23 cellular contexts compared by ENCODE assay signal in the genomic region with DNA sequence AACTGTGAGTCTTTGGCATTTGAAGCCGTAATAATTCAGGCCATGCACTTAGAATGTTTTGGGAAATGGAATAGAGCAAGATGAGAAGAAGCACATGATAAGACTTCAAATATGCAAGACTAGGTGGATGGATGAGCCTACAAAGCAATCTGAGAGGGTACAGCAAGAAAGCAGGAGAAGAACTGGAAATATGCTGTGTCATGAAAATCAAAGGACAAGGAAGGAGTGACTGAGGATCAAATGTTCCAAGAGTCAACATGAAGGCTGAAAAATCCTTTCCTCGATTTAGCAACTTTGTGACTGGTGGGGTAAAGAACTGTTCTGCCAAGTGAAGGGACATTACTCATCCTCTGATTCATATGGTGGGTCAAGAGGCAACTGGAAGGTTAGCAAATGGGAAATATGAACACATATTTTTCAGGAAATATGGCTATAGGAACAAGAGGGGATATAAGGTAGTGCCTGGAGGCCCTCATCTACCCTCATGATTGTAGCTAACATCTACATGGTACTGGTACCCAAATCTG.
DNase-seq lines count a peak whose midpoint lies in the region; ATAC-seq, FAIRE-seq and TF ChIP-seq lines count a peak whose summit lies in the region.
"Had no signal": no experiment of that assay in that cellular context is flagged by ENCODE, and none has a peak within 500 bp of the region (broad histone marks: within the 10 kb centered on the region; RNA-seq: fewer than 3 reads in every experiment).

No MANE protein-coding gene starts in this region.

- in situ Hi-C loops in brain microvascular endothelial cell (cut with HindIII; ENCODE audit: low pct_ligation_motif_present, low sequenced_read_pairs): no loop called here

- H3K4me1 ChIP-seq in A549: no peaks in the 10 kb centered on the region
- H3K4me1 ChIP-seq: Caco-2 had no signal

- H3K27ac ChIP-seq in A549: no peak overlapping the region
- no peak overlapping the region for H3K27ac ChIP-seq in brain microvascular endothelial cell
- H3K27ac ChIP-seq: C4-2B, HL-60 had no signal

- no peak for ATAC-seq in A549
- ATAC-seq: GM23338 had no signal

- H3K9me3 ChIP-seq in A549: 0 out of 3 replicates have a peak, but pooled peaks cover 2% of the 10 kb centered on the region
- H3K9me3 ChIP-seq: Caco-2 had no signal

- whole genome bisulfite sequencing in A549 (ENCODE audit: missing lambda C conversion rate): 4% methylated on average over 2 of the region's 2 CpGs

- POLR2A ChIA-PET in A549 (lab: Yijun Ruan, JAX): no interaction called here

- no peak for TF ChIP-seq CTCF in A549 (IDR thresholded peaks at IDR 0.05)
- no peak for TF ChIP-seq CTCF in brain microvascular endothelial cell (IDR thresholded peaks at IDR 0.05; ENCODE audit: low read depth, low read length, missing control alignments)
- TF ChIP-seq CTCF in fibroblast of pulmonary artery (IDR thresholded peaks at IDR 0.05; ENCODE audit: low read length, missing control alignments): no peak

- CTCF ChIA-PET in A549 (lab: Yijun Ruan, JAX): no interaction called here

- no peak for TF ChIP-seq POLR2A in A549 (IDR thresholded peaks at IDR 0.05; ENCODE audit: low read length)

- no peak for DNase-seq in A549 (ENCODE audit: low read depth in 1 of 2, low spot score in 1 of 2)
- peak; percentile 7 for DNase-seq in EL
- peak; percentile 25 for DNase-seq in brain microvascular endothelial cell
- peak; percentile 11 for DNase-seq in fibroblast of pulmonary artery (ENCODE audit: low read depth)
- DNase-seq in AG20443 (ENCODE audit: low spot score): no peak
- no peak for DNase-seq in RKO (ENCODE audit: low spot score)
- no peak for DNase-seq in NCI-H146 treated with DMSO at 0.1 percent for 48 hours (lab: John Stamatoyannopoulos, UW; ENCODE audit: unreplicated experiment)
- DNase-seq: ACHN; AML-193; Caco-2; CD4-positive, alpha-beta T cell; DMS153; DMS79; HCEC 1CT; HFFc6; KG1 had no signal

- no peaks in the 10 kb centered on the region for H3K36me3 ChIP-seq in brain microvascular endothelial cell (replicated peaks)

- H3K27me3 ChIP-seq in brain microvascular endothelial cell (replicated peaks): no peaks in the 10 kb centered on the region

- H3K4me3 ChIP-seq in A549 (no peak overlapping the region), brain microvascular endothelial cell (ENCODE audit: low read depth, low read length) (no peak overlapping the region), fibroblast of pulmonary artery (replicated peaks; ENCODE audit: low read depth, low read length) (no peak overlapping the region)
- H3K4me3 ChIP-seq: GM23338 had no signal

- TF ChIP-seq RAD21 in A549 (conservative IDR thresholded peaks at IDR 0.05 in 1 of 2, IDR thresholded peaks at IDR 0.05 in 1 of 2): no peak

- no peak for TF ChIP-seq EP300 in A549 (IDR thresholded peaks at IDR 0.05)

- no peak for FAIRE-seq in A549 (lab: Jason Lieb, UNC)
- FAIRE-seq: D721Med, G401.6, GM12891, H54 had no signal

- no peak overlapping the region for H3K4me2 ChIP-seq in A549
- H3K4me2 ChIP-seq: GM23338 had no signal

TF ChIP-seq in A549, 52 proteins besides CTCF, POLR2A, EP300 and RAD21:
- TF ChIP-seq, protein P1, sequence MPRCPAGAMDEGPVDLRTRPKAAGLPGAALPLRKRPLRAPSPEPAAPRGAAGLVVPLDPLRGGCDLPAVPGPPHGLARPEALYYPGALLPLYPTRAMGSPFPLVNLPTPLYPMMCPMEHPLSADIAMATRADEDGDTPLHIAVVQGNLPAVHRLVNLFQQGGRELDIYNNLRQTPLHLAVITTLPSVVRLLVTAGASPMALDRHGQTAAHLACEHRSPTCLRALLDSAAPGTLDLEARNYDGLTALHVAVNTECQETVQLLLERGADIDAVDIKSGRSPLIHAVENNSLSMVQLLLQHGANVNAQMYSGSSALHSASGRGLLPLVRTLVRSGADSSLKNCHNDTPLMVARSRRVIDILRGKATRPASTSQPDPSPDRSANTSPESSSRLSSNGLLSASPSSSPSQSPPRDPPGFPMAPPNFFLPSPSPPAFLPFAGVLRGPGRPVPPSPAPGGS (IDR thresholded peaks at IDR 0.05): no peak
- no peak for TF ChIP-seq JUNB (IDR thresholded peaks at IDR 0.05)
- TF ChIP-seq CHD2 (IDR thresholded peaks at IDR 0.05; ENCODE audit: low read length, partially characterized antibody): no peak
- TF ChIP-seq HDAC2 (IDR thresholded peaks at IDR 0.05): no peak
- no peak for TF ChIP-seq SREBF2 (IDR thresholded peaks at IDR 0.05)
- TF ChIP-seq, protein P2, sequence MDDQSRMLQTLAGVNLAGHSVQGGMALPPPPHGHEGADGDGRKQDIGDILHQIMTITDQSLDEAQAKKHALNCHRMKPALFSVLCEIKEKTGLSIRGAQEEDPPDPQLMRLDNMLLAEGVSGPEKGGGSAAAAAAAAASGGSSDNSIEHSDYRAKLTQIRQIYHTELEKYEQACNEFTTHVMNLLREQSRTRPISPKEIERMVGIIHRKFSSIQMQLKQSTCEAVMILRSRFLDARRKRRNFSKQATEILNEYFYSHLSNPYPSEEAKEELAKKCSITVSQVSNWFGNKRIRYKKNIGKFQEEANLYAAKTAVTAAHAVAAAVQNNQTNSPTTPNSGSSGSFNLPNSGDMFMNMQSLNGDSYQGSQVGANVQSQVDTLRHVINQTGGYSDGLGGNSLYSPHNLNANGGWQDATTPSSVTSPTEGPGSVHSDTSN (IDR thresholded peaks at IDR 0.05): no peak
- TF ChIP-seq, protein P3, sequence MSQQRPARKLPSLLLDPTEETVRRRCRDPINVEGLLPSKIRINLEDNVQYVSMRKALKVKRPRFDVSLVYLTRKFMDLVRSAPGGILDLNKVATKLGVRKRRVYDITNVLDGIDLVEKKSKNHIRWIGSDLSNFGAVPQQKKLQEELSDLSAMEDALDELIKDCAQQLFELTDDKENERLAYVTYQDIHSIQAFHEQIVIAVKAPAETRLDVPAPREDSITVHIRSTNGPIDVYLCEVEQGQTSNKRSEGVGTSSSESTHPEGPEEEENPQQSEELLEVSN (IDR thresholded peaks at IDR 0.05; ENCODE audit: borderline replicate concordance, low read depth): no peak
- no peak for TF ChIP-seq MAZ (IDR thresholded peaks at IDR 0.05; ENCODE audit: borderline replicate concordance, low read depth, low read length)
- TF ChIP-seq, protein P4, sequence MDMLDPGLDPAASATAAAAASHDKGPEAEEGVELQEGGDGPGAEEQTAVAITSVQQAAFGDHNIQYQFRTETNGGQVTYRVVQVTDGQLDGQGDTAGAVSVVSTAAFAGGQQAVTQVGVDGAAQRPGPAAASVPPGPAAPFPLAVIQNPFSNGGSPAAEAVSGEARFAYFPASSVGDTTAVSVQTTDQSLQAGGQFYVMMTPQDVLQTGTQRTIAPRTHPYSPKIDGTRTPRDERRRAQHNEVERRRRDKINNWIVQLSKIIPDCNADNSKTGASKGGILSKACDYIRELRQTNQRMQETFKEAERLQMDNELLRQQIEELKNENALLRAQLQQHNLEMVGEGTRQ (IDR thresholded peaks at IDR 0.05): no peak
- no peak for TF ChIP-seq GATA3 (IDR thresholded peaks at IDR 0.05; ENCODE audit: borderline replicate concordance)
- peak; percentile 90 for TF ChIP-seq MAFK (IDR thresholded peaks at IDR 0.05; ENCODE audit: partially characterized antibody)
- TF ChIP-seq ZC3H11A (IDR thresholded peaks at IDR 0.05): no peak
- no peak for TF ChIP-seq CBX2 (IDR thresholded peaks at IDR 0.05; ENCODE audit: borderline replicate concordance, low read depth)
- TF ChIP-seq NFE2L2 (conservative IDR thresholded peaks at IDR 0.05; ENCODE audit: low read length): peak; percentile 55; the same call in 1 of the 2 replicates
- TF ChIP-seq HEYL (CRISPR knock-in tag; IDR thresholded peaks at IDR 0.05): no peak
- no peak for TF ChIP-seq FOSL2 (IDR thresholded peaks at IDR 0.05)
- TF ChIP-seq FOSL2 (CRISPR knock-in tag; IDR thresholded peaks at IDR 0.05): no peak
- TF ChIP-seq CHD4 (IDR thresholded peaks at IDR 0.05; ENCODE audit: borderline replicate concordance): no peak

Comparison
In these comparisons a context has a peak if more than half of its experiments do, and no peak if none do; other contexts are left out.
1. DNase-seq: peak in EL (single experiment), brain microvascular endothelial cell (single experiment) and fibroblast of pulmonary artery (single experiment); none in A549 (0 of 2), AG20443 (single experiment), RKO (single experiment) and NCI-H146 treated with DMSO at 0.1 percent for 48 hours (single experiment).